Comparison of ENCODE assay signal across 17 cellular contexts in genomic region chr12:120460157-120460556, GRCh38. TPM values are rescaled to one million over a fixed set of nuclear protein-coding genes. Genes with fewer than 3 reads are reported as not detected.
DNase-seq lines count a peak whose midpoint lies in the region; ATAC-seq and TF ChIP-seq lines count a peak whose summit lies in the region.
"Had no signal": no experiment of that assay in that cellular context is flagged by ENCODE, and none has a peak within 500 bp of the region (broad histone marks: within the 10 kb centered on the region; RNA-seq: fewer than 3 reads in every experiment).

No MANE protein-coding gene starts in this region.

- peaks cover 4% of the 10 kb centered on the region for H3K4me1 Mint-ChIP-seq in activated T-cell treated with anti-CD3 and anti-CD28 coated beads, Interleukin-2, amount 50 U/mL, for 72 hours (ENCODE audit: low read depth)
- no peaks in the 10 kb centered on the region for H3K4me1 Mint-ChIP-seq in activated T-cell treated with anti-CD3 and anti-CD28 coated beads, Interleukin-2, amount 50 U/mL, for 4 hours (ENCODE audit: low read depth)

- H3K9me3 Mint-ChIP-seq in activated T-cell treated with anti-CD3 and anti-CD28 coated beads, Interleukin-2, amount 50 U/mL, for 72 hours = no peaks in the 10 kb centered on the region
- no peaks in the 10 kb centered on the region for H3K9me3 Mint-ChIP-seq in activated T-cell treated with anti-CD3 and anti-CD28 coated beads, Interleukin-2, amount 50 U/mL, for 4 hours

- no peak overlapping the region for H3K27ac ChIP-seq in Panc1 (ENCODE audit: low read length)
- peak overlapping the region; percentile 40 for H3K27ac ChIP-seq in neutrophil
- H3K27ac ChIP-seq: Peyer's patch had no signal

- H3K4me3 Mint-ChIP-seq in activated T-cell treated with anti-CD3 and anti-CD28 coated beads, Interleukin-2, amount 50 U/mL, for 72 hours = no peak overlapping the region
- no peak overlapping the region for H3K4me3 Mint-ChIP-seq in activated T-cell treated with anti-CD3 and anti-CD28 coated beads, Interleukin-2, amount 50 U/mL, for 4 hours

- CTCF ChIA-PET in Panc1 (lab: Charles Lee) = no interaction called here

- peaks cover 50% of the 10 kb centered on the region for H3K36me3 ChIP-seq in Panc1 (ENCODE audit: control insufficient read depth, insufficient read depth, low read length)
- peaks cover 99% of the 10 kb centered on the region for H3K36me3 ChIP-seq in neutrophil

- intact Hi-C loops in Panc1 (cut with micrococcal nuclease; ENCODE audit: unreplicated experiment) = no loop called here

- H3K36me3 Mint-ChIP-seq in activated T-cell treated with anti-CD3 and anti-CD28 coated beads, Interleukin-2, amount 50 U/mL, for 72 hours (ENCODE audit: insufficient read depth in 2 of 2) = peaks cover 10 to 21% of the 10 kb centered on the region in 2 donors
- peaks cover 45% of the 10 kb centered on the region for H3K36me3 Mint-ChIP-seq in activated T-cell treated with anti-CD3 and anti-CD28 coated beads, Interleukin-2, amount 50 U/mL, for 4 hours (ENCODE audit: insufficient read depth)

- H3K9me3 ChIP-seq in Panc1 (ENCODE audit: control insufficient read depth, insufficient read depth, low read depth, low read length) = no peaks in the 10 kb centered on the region
- no peaks in the 10 kb centered on the region for H3K9me3 ChIP-seq in neutrophil
- H3K9me3 ChIP-seq: Peyer's patch, SK-N-SH had no signal

- POLR2A ChIA-PET in Panc1 (lab: Charles Lee) = interaction anchor here (0.7 kb wide), 1 partner anchor 106 kb away, joined by 4 read pairs; no protein-coding TSS in a partner anchor

- H3K27me3 Mint-ChIP-seq in activated T-cell treated with anti-CD3 and anti-CD28 coated beads, Interleukin-2, amount 50 U/mL, for 72 hours (ENCODE audit: low read depth) = no peaks in the 10 kb centered on the region
- no peaks in the 10 kb centered on the region for H3K27me3 Mint-ChIP-seq in activated T-cell treated with anti-CD3 and anti-CD28 coated beads, Interleukin-2, amount 50 U/mL, for 4 hours (ENCODE audit: low read depth)

- BruUV-seq in Panc1 (replicated peaks; lab: Mats Ljungman, UMichigan) = TSS peak; percentile 46

- in situ Hi-C loops in Panc1 (cut with HindIII; ENCODE audit: low pct_unique_long_range_greater_than_20kb, low sequenced_read_pairs) = no loop called here

- H3K27me3 ChIP-seq in Panc1 (ENCODE audit: control insufficient read depth, insufficient read depth, low read length) = no peaks in the 10 kb centered on the region
- H3K27me3 ChIP-seq in neutrophil = no peaks in the 10 kb centered on the region
- H3K27me3 ChIP-seq: Peyer's patch had no signal

- DNase-seq in activated T-cell treated with anti-CD3 and anti-CD28 coated beads, Interleukin-2, amount 50 U/mL, for 72 hours = no peak
- no peak for DNase-seq in activated T-cell treated with anti-CD3 and anti-CD28 coated beads, Interleukin-2, amount 50 U/mL, for 4 hours
- DNase-seq in Panc1 (ENCODE audit: low read depth, low spot score) = no peak
- DNase-seq: AML-193, DMS79 treated with DMSO at 0.1 percent for 48 hours, GDM1, MM.1S, NCI-H1105, NCI-H187, NCI-H446 treated with DMSO at 0.1 percent for 48 hours, NCI-H774, Peyer's patch, Right ventricle myocardium superior, SK-N-SH had no signal

- peak overlapping the region; percentile 8 for H3K27ac Mint-ChIP-seq in activated T-cell treated with anti-CD3 and anti-CD28 coated beads, Interleukin-2, amount 50 U/mL, for 72 hours

- ATAC-seq in activated T-cell treated with anti-CD3 and anti-CD28 coated beads, Interleukin-2, amount 50 U/mL, for 72 hours (replicated peaks in 1 of 2) = no peak
- no peak for ATAC-seq in activated T-cell treated with anti-CD3 and anti-CD28 coated beads, Interleukin-2, amount 50 U/mL, for 4 hours
- no peak for ATAC-seq in Panc1
- ATAC-seq in HG03354 (IDR thresholded peaks at IDR 0.05; ENCODE audit: poor library complexity, severe bottlenecking, unreplicated experiment) = no peak
- no peak for ATAC-seq in HG02759 (IDR thresholded peaks at IDR 0.05; ENCODE audit: unreplicated experiment)

- H3K4me3 ChIP-seq in Panc1 (ENCODE audit: low read depth in 2 of 2, low read length in 2 of 2) (no peak overlapping the region), neutrophil (ENCODE audit: low read depth in 1 of 2, low read length in 1 of 2) (no peak overlapping the region)
- H3K4me3 ChIP-seq: Peyer's patch had no signal

- no peak for TF ChIP-seq CTCF in Panc1 (IDR thresholded peaks at IDR 0.05)
- TF ChIP-seq CTCF in neutrophil (IDR thresholded peaks at IDR 0.05) = no peak

- H3K4me1 ChIP-seq in Panc1 (ENCODE audit: control insufficient read depth, insufficient read depth, low read length) (no peaks in the 10 kb centered on the region), neutrophil (ENCODE audit: control insufficient read depth in 1 of 2, insufficient read depth in 1 of 2, low read depth in 1 of 2, low read length in 1 of 2) (no peaks in the 10 kb centered on the region)
- H3K4me1 ChIP-seq: Peyer's patch had no signal

RNA-seq across cellular contexts. Expression of gene SRSF9, which starts 9.4 kb away (rescaled TPM):
- total RNA-seq in activated T-cell treated with anti-CD3 and anti-CD28 coated beads, Interleukin-2, amount 50 U/mL, for 72 hours = 100 to 1,000 TPM; 158 to 165 TPM
- 100 to 1,000 TPM; 259 to 288 (median 272) TPM for total RNA-seq in activated T-cell treated with anti-CD3 and anti-CD28 coated beads, Interleukin-2, amount 50 U/mL, for 4 hours
- 269 TPM for total RNA-seq in Panc1 (2021; ENCODE audit: unreplicated experiment)
- polyA plus RNA-seq in Panc1 (2012; ENCODE audit: insufficient read length) = 491 TPM

RNA-seq across cellular contexts. Expression of gene GATC, which starts 13.9 kb away (rescaled TPM):
- total RNA-seq in activated T-cell treated with anti-CD3 and anti-CD28 coated beads, Interleukin-2, amount 50 U/mL, for 72 hours = 10 to 100 TPM; 29.4 to 37.9 TPM
- 10 to 100 TPM; 47.6 to 58.0 (median 55.1) TPM for total RNA-seq in activated T-cell treated with anti-CD3 and anti-CD28 coated beads, Interleukin-2, amount 50 U/mL, for 4 hours
- 34.7 TPM for total RNA-seq in Panc1 (2021; ENCODE audit: unreplicated experiment)
- polyA plus RNA-seq in Panc1 (2012; ENCODE audit: insufficient read length) = 10.4 TPM

RNA-seq across cellular contexts. Expression of gene TRIAP1, which starts 14.0 kb away (rescaled TPM):
- total RNA-seq in activated T-cell treated with anti-CD3 and anti-CD28 coated beads, Interleukin-2, amount 50 U/mL, for 72 hours = 10 to 100 TPM; 44.5 to 68.0 TPM
- 10 to 100 TPM; 60.7 to 68.9 (median 66.4) TPM for total RNA-seq in activated T-cell treated with anti-CD3 and anti-CD28 coated beads, Interleukin-2, amount 50 U/mL, for 4 hours
- total RNA-seq in Panc1 (2021; ENCODE audit: unreplicated experiment) = 23.9 TPM
- 20.6 TPM for polyA plus RNA-seq in Panc1 (2012; ENCODE audit: insufficient read length)

RNA-seq across cellular contexts. Expression of gene COX6A1, which starts 22.2 kb away (rescaled TPM):
- total RNA-seq in activated T-cell treated with anti-CD3 and anti-CD28 coated beads, Interleukin-2, amount 50 U/mL, for 72 hours = 100 to 1,000 TPM; 282 to 295 TPM
- total RNA-seq in activated T-cell treated with anti-CD3 and anti-CD28 coated beads, Interleukin-2, amount 50 U/mL, for 4 hours = 100 to 1,000 TPM; 495 to 510 (median 508) TPM
- total RNA-seq in Panc1 (2021; ENCODE audit: unreplicated experiment) = 557 TPM
- 681 TPM for polyA plus RNA-seq in Panc1 (2012; ENCODE audit: insufficient read length)

RNA-seq across cellular contexts. Expression of gene DYNLL1, which starts 35.8 kb away (rescaled TPM):
- 100 to 1,000 TPM; 115 to 119 TPM for total RNA-seq in activated T-cell treated with anti-CD3 and anti-CD28 coated beads, Interleukin-2, amount 50 U/mL, for 72 hours
- total RNA-seq in activated T-cell treated with anti-CD3 and anti-CD28 coated beads, Interleukin-2, amount 50 U/mL, for 4 hours = 100 to 1,000 TPM; 243 to 252 (median 248) TPM
- total RNA-seq in Panc1 (2021; ENCODE audit: unreplicated experiment) = 482 TPM
- 526 TPM for polyA plus RNA-seq in Panc1 (2012; ENCODE audit: insufficient read length)
